Comparison of ENCODE assay signal across 16 cellular contexts in genomic region chr1:178005450-178005849, GRCh38. TPM values are rescaled to one million over a fixed set of nuclear protein-coding genes. Genes with fewer than 3 reads are reported as not detected.
"Had no signal": no experiment of that assay in that cellular context is flagged by ENCODE, and none has a peak within 500 bp of the region (broad histone marks: within the 10 kb centered on the region; RNA-seq: fewer than 3 reads in every experiment).

No MANE protein-coding gene starts in this region.

- H3K9me3 ChIP-seq: lower lobe of right lung, right atrium auricular region, tibial nerve, vagina had no signal

- H3K27me3 Mint-ChIP-seq: activated CD8-positive, alpha-beta memory T cell treated with anti-CD3 and anti-CD28 coated beads, Interleukin-2, amount 10 ng/mL, durations not matched to agents 7 days and 5 days; activated naive CD8-positive, alpha-beta T cell had no signal

- H3K4me3 Mint-ChIP-seq: activated CD8-positive, alpha-beta memory T cell treated with anti-CD3 and anti-CD28 coated beads, Interleukin-2, amount 10 ng/mL, durations not matched to agents 7 days and 5 days; activated naive CD8-positive, alpha-beta T cell; activated T-cell treated with anti-CD3 and anti-CD28 coated beads, Interleukin-2, amount 50 U/mL, for 4 hours; endodermal cell; naive B cell; stimulated activated effector memory CD8-positive, alpha-beta T cell treated with anti-CD3 and anti-CD28 coated beads, Interleukin-12 subunit alpha, Interleukin-12 subunit beta, amount 100 ng/mL, for 72 hours had no signal

- ATAC-seq: activated CD8-positive, alpha-beta memory T cell treated with anti-CD3 and anti-CD28 coated beads, Interleukin-2, amount 10 ng/mL, durations not matched to agents 7 days and 5 days; activated T-cell treated with anti-CD3 and anti-CD28 coated beads, Interleukin-2, amount 50 U/mL, for 4 hours; lower lobe of right lung had no signal

- H3K36me3 Mint-ChIP-seq: activated CD8-positive, alpha-beta memory T cell treated with anti-CD3 and anti-CD28 coated beads, Interleukin-2, amount 10 ng/mL, durations not matched to agents 7 days and 5 days; activated naive CD8-positive, alpha-beta T cell; naive B cell; stimulated activated effector memory CD8-positive, alpha-beta T cell treated with anti-CD3 and anti-CD28 coated beads, Interleukin-12 subunit alpha, Interleukin-12 subunit beta, amount 100 ng/mL, for 72 hours had no signal

- H3K79me2 ChIP-seq: parathyroid adenoma had no signal

- H3K4me3 ChIP-seq: lower lobe of right lung, right atrium auricular region, tibial nerve, vagina had no signal

- H3K36me3 ChIP-seq: lower lobe of right lung had no signal

- H3K27me3 ChIP-seq: right atrium auricular region, tibial nerve, vagina had no signal

- H3K27ac Mint-ChIP-seq: activated CD8-positive, alpha-beta memory T cell treated with anti-CD3 and anti-CD28 coated beads, Interleukin-2, amount 10 ng/mL, durations not matched to agents 7 days and 5 days; activated naive CD8-positive, alpha-beta T cell; endodermal cell; naive B cell; stimulated activated effector memory CD8-positive, alpha-beta T cell treated with anti-CD3 and anti-CD28 coated beads, Interleukin-12 subunit alpha, Interleukin-12 subunit beta, amount 100 ng/mL, for 72 hours had no signal

- H3K4me1 Mint-ChIP-seq: activated CD8-positive, alpha-beta memory T cell treated with anti-CD3 and anti-CD28 coated beads, Interleukin-2, amount 10 ng/mL, durations not matched to agents 7 days and 5 days; endodermal cell; naive B cell; stimulated activated effector memory CD8-positive, alpha-beta T cell treated with anti-CD3 and anti-CD28 coated beads, Interleukin-12 subunit alpha, Interleukin-12 subunit beta, amount 100 ng/mL, for 72 hours had no signal

- H3K27ac ChIP-seq: lower lobe of right lung, parathyroid adenoma, right atrium auricular region, tibial nerve, vagina had no signal

- DNase-seq: activated CD4-positive, alpha-beta T cell treated with anti-CD3 and anti-CD28 coated beads, Interleukin-2, amount 50 U/mL, for 4 hours; activated CD4-positive, CD25-positive, alpha-beta regulatory T cell treated with anti-CD3 and anti-CD28 coated beads, Interleukin-2, amount 50 U/mL, for 72 hours; activated CD8-positive, alpha-beta memory T cell treated with anti-CD3 and anti-CD28 coated beads, Interleukin-2, amount 10 ng/mL, durations not matched to agents 7 days and 5 days; activated effector memory CD4-positive, alpha-beta T cell treated with anti-CD3 and anti-CD28 coated beads, Interleukin-2, amount 50 U/mL, for 16 hours; activated T-cell treated with anti-CD3 and anti-CD28 coated beads, Interleukin-2, amount 50 U/mL, for 4 hours; endodermal cell; erythroblast; lower lobe of right lung; naive B cell; small intestine had no signal

- H2AFZ ChIP-seq: parathyroid adenoma had no signal

- H3K9me3 Mint-ChIP-seq: endodermal cell had no signal

- H3K4me1 ChIP-seq: lower lobe of right lung, parathyroid adenoma, right atrium auricular region, tibial nerve, vagina had no signal

RNA-seq across cellular contexts. Expression of gene SEC16B, which starts 35.6 kb away (rescaled TPM):
- total RNA-seq: activated T-cell treated with anti-CD3 and anti-CD28 coated beads, Interleukin-2, amount 50 U/mL, for 4 hours had no signal
